Comparison of ENCODE assay signal across 13 cellular contexts in the genomic region with DNA sequence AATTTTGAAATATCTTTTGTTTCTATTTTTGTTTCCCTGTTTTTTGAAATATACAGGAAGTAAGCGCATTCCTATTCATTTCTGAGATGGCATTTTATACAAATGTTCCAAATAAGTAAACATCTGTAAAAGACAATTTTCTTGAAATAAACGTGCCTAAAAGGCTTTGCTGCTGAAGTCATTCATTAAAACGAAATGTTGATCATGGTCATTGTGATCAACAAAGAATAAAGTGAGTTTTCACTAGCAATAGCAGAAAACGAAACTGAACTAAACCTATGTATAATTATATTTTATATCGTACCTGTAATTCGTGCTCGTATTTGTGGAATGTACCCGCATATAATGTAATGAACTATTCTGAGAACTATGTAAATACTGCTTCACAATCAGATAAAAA.
A peak's percentile ranks its signal among the peaks of the same experiment; 100 is the strongest.
DNase-seq lines count a peak whose midpoint lies in the region; ATAC-seq, FAIRE-seq and TF ChIP-seq lines count a peak whose summit lies in the region.
"Had no signal": no experiment of that assay in that cellular context is flagged by ENCODE, and none has a peak within 500 bp of the region (broad histone marks: within the 10 kb centered on the region; RNA-seq: fewer than 3 reads in every experiment).

No MANE protein-coding gene starts in this region.

- H3K4me1 ChIP-seq in adrenal gland (replicated peaks in 1 of 2) (peaks cover 0 to 16% of the 10 kb centered on the region in 2 donors), keratinocyte (ENCODE audit: control insufficient read depth, extremely low read depth, insufficient read depth, low read length) (peaks cover 36% of the 10 kb centered on the region), smooth muscle cell (ENCODE audit: low read depth) (peaks cover 26% of the 10 kb centered on the region)

- H3K27ac Mint-ChIP-seq in HFFc6: peak overlapping the region; percentile 24
- H3K27ac Mint-ChIP-seq: activated T-cell treated with anti-CD3 and anti-CD28 coated beads, Interleukin-2, amount 50 U/mL, for 72 hours; CD4-positive, alpha-beta memory T cell; natural killer cell had no signal

- H3K4me2 ChIP-seq in keratinocyte (ENCODE audit: control insufficient read depth, extremely low read depth, insufficient read depth, low read depth, low read length) (peak overlapping the region; percentile 96), smooth muscle cell (peak overlapping the region; percentile 62)

- TF ChIP-seq CTCF in HFFc6 (IDR thresholded peaks at IDR 0.05) (no peak), adrenal gland (IDR thresholded peaks at IDR 0.05) (no peak), keratinocyte (optimal IDR thresholded peaks at IDR 0.05 in 1 of 3, IDR thresholded peaks at IDR 0.05 in 1 of 3, conservative IDR thresholded peaks at IDR 0.05 in 1 of 3; ENCODE audit: extremely low read depth in 1 of 3, insufficient read depth in 2 of 3, low read length in 3 of 3) (no peak), smooth muscle cell (IDR thresholded peaks at IDR 0.05; ENCODE audit: borderline replicate concordance, insufficient read depth, poor library complexity, severe bottlenecking) (no peak)

- H3K36me3 ChIP-seq in adrenal gland (replicated peaks in 1 of 2) (no peaks in the 10 kb centered on the region), keratinocyte (ENCODE audit: control insufficient read depth in 2 of 2, extremely low read depth in 1 of 2, insufficient read depth in 2 of 2, low read length in 2 of 2) (no peaks in the 10 kb centered on the region), smooth muscle cell (ENCODE audit: low read depth) (no peaks in the 10 kb centered on the region)
- H3K36me3 ChIP-seq: SJCRH30 had no signal

- H3F3A ChIP-seq in smooth muscle cell (ENCODE audit: low read depth): peaks cover 15% of the 10 kb centered on the region

- H3K4me1 Mint-ChIP-seq in HFFc6 (ENCODE audit: low read depth): peaks cover 27% of the 10 kb centered on the region
- H3K4me1 Mint-ChIP-seq: CD4-positive, alpha-beta memory T cell had no signal

- H3K9me3 Mint-ChIP-seq in HFFc6: no peaks in the 10 kb centered on the region
- H3K9me3 Mint-ChIP-seq: natural killer cell had no signal

- no peaks in the 10 kb centered on the region for H3K79me2 ChIP-seq in keratinocyte (ENCODE audit: control insufficient read depth, insufficient read depth, low read length)
- peaks cover 37% of the 10 kb centered on the region for H3K79me2 ChIP-seq in smooth muscle cell (ENCODE audit: low read depth)

- no peaks in the 10 kb centered on the region for H3K27me3 Mint-ChIP-seq in HFFc6 (ENCODE audit: insufficient read depth)
- H3K27me3 Mint-ChIP-seq: CD4-positive, alpha-beta memory T cell had no signal

- no peaks in the 10 kb centered on the region for H3K9me1 ChIP-seq in keratinocyte (ENCODE audit: control insufficient read depth, extremely low read depth, insufficient read depth, low read length)

- DNase-seq in HFFc6: no peak
- no peak for DNase-seq in adrenal gland
- no peak for DNase-seq in keratinocyte (ENCODE audit: low read depth, low spot score)
- no peak for DNase-seq in smooth muscle cell (lab: John Stamatoyannopoulos, UW; ENCODE audit: unreplicated experiment)
- DNase-seq in NCI-H2171 treated with DMSO at 0.1 percent for 48 hours (lab: John Stamatoyannopoulos, UW): no peak
- DNase-seq in NCI-H774 (lab: John Stamatoyannopoulos, UW): no peak
- no peak for DNase-seq in activated naive CD4-positive, alpha-beta T cell treated with Interleukin-2 at 50 U/mL for 16 hours
- DNase-seq: activated CD4-positive, alpha-beta T cell treated with anti-CD3 and anti-CD28 coated beads for 1 hour; activated T-cell treated with anti-CD3 and anti-CD28 coated beads, Interleukin-2, amount 50 U/mL, for 72 hours; CD4-positive, alpha-beta memory T cell; natural killer cell; SJCRH30 had no signal

- peaks cover 13% of the 10 kb centered on the region; the same call in 1 of the 2 replicates for H3K36me3 Mint-ChIP-seq in HFFc6 (ENCODE audit: low read depth)
- H3K36me3 Mint-ChIP-seq: natural killer cell had no signal

- ATAC-seq in HG02885 (IDR thresholded peaks at IDR 0.05; ENCODE audit: poor library complexity, unreplicated experiment): no peak
- ATAC-seq: activated T-cell treated with anti-CD3 and anti-CD28 coated beads, Interleukin-2, amount 50 U/mL, for 72 hours; natural killer cell had no signal

- H3K9me3 ChIP-seq in adrenal gland (replicated peaks in 1 of 3) (no peaks in the 10 kb centered on the region), keratinocyte (ENCODE audit: control insufficient read depth, low read depth, low read length) (no peaks in the 10 kb centered on the region), smooth muscle cell (replicated peaks; ENCODE audit: low read depth) (no peaks in the 10 kb centered on the region)
- H3K9me3 ChIP-seq: SJCRH30 had no signal

- H3K4me3 ChIP-seq in adrenal gland: peak overlapping the region in 2 of 4 donors; percentile 18 to 49
- H3K4me3 ChIP-seq in keratinocyte (ENCODE audit: control insufficient read depth in 2 of 3, extremely low read depth in 1 of 3, insufficient read depth in 2 of 3, low read depth in 1 of 3, low read length in 3 of 3): peak overlapping the region; percentile 18 to 72 (median 71)
- H3K4me3 ChIP-seq in smooth muscle cell: no peak overlapping the region
- H3K4me3 ChIP-seq: SJCRH30 had no signal

- H4K20me1 ChIP-seq in keratinocyte (ENCODE audit: control insufficient read depth, extremely low read depth, insufficient read depth, low read length): no peaks in the 10 kb centered on the region
- H4K20me1 ChIP-seq in smooth muscle cell (ENCODE audit: low read depth): peaks cover 36% of the 10 kb centered on the region

- H3K9ac ChIP-seq in keratinocyte (ENCODE audit: control insufficient read depth, extremely low read depth, insufficient read depth, low read length) (peak overlapping the region; percentile 70), smooth muscle cell (ENCODE audit: low read depth) (peak overlapping the region; percentile 10)

- 21 to 37% (median 32%) methylated on average over 8 of the region's 8 CpGs for WGBS in adrenal gland, 4 donors
- 92% methylated on average over 8 of the region's 8 CpGs for WGBS in smooth muscle cell (ENCODE audit: low lambda C conversion rate)

- H3K4me3 Mint-ChIP-seq in HFFc6: peak overlapping the region; percentile 86
- H3K4me3 Mint-ChIP-seq: activated T-cell treated with anti-CD3 and anti-CD28 coated beads, Interleukin-2, amount 50 U/mL, for 72 hours; CD4-positive, alpha-beta memory T cell; natural killer cell had no signal

- H3K27ac ChIP-seq in adrenal gland: peak overlapping the region in 3 of 5 donors; percentile 44 to 61 (median 57)
- H3K27ac ChIP-seq in keratinocyte (ENCODE audit: control insufficient read depth, insufficient read depth, low read length): peak overlapping the region; percentile 84
- H3K27ac ChIP-seq in smooth muscle cell (ENCODE audit: low read depth): peak overlapping the region; percentile 49
- H3K27ac ChIP-seq: SJCRH30 had no signal

- peak; percentile 9 for FAIRE-seq in keratinocyte (lab: Jason Lieb, UNC)

- H3K27me3 ChIP-seq in adrenal gland (no peaks in the 10 kb centered on the region), keratinocyte (ENCODE audit: control insufficient read depth, extremely low read depth, insufficient read depth, low read length) (no peaks in the 10 kb centered on the region), smooth muscle cell (ENCODE audit: low read depth) (no peaks in the 10 kb centered on the region)
- H3K27me3 ChIP-seq: SJCRH30 had no signal

- dilution Hi-C loops in keratinocyte (cut with MboI; ENCODE audit: extremely low pct_ligation_motif_present, low sequenced_read_pairs): no loop called here

- no peak for TF ChIP-seq POLR2A in adrenal gland (IDR thresholded peaks at IDR 0.05)

- H2AFZ ChIP-seq in keratinocyte (ENCODE audit: control insufficient read depth, low read length) (peak overlapping the region; percentile 75), smooth muscle cell (ENCODE audit: low read depth) (no peak overlapping the region)

- intact Hi-C loops in adrenal gland (cut with DNase I): no loop called here
